In genomic region chr12:26523708-26524150, GRCh38 we compare ENCODE assay signal across 9 cellular contexts.
DNase-seq lines count a peak whose midpoint lies in the region; ATAC-seq and TF ChIP-seq lines count a peak whose summit lies in the region.
"Had no signal": no experiment of that assay in that cellular context is flagged by ENCODE, and none has a peak within 500 bp of the region (broad histone marks: within the 10 kb centered on the region; RNA-seq: fewer than 3 reads in every experiment).

No MANE protein-coding gene starts in this region.

- H3K27me3 ChIP-seq in uterus: no peaks in the 10 kb centered on the region

- peak; percentile 71 for DNase-seq in AG04449 (ENCODE audit: low read depth, low spot score)
- peak; percentile 66 to 79 for DNase-seq in NCI-H2081 (lab: John Stamatoyannopoulos, UW)
- DNase-seq in dedifferentiated amniotic fluid mesenchymal stem cell (ENCODE audit: extremely low spot score): peak; percentile 17
- peak; percentile 95 for DNase-seq in medulla oblongata (ENCODE audit: extremely low spot score)
- peak; percentile 80 to 90 for DNase-seq in uterus
- DNase-seq in ACHN: no peak
- DNase-seq: DND-41 had no signal

- no peak for TF ChIP-seq POLR2A in uterus (IDR thresholded peaks at IDR 0.05)

- H3K4me1 ChIP-seq in uterus: no peaks in the 10 kb centered on the region

- no peaks in the 10 kb centered on the region for H3K36me3 ChIP-seq in uterus

- H3K27ac ChIP-seq in uterus: peak overlapping the region; percentile 34 to 40

- CTCF ChIA-PET in AG04449 (lab: Yijun Ruan, JAX): interaction anchor here (0.7 to 1.9 kb wide), 7 partner anchors 9 to 405 kb away, joined by 3 to 8 read pairs (median 3); no protein-coding TSS in a partner anchor

- ATAC-seq in GM21576 (IDR thresholded peaks at IDR 0.05; ENCODE audit: unreplicated experiment) (no peak), HG02938 (IDR thresholded peaks at IDR 0.05; ENCODE audit: unreplicated experiment) (no peak)

- TF ChIP-seq CTCF in AG04449 (IDR thresholded peaks at IDR 0.05; ENCODE audit: insufficient read depth, low read length, missing control alignments): no peak
- TF ChIP-seq CTCF in uterus (IDR thresholded peaks at IDR 0.05): peak in 1 of 4 experiments; percentile 19

- POLR2A ChIA-PET in AG04449 (lab: Yijun Ruan, JAX): no interaction called here

- in situ Hi-C loops in ACHN (cut with HindIII; ENCODE audit: low pct_ligation_motif_present, low pct_unique_long_range_greater_than_20kb, low sequenced_read_pairs): no loop called here

- intact Hi-C loops in uterus (cut with DNase I; ENCODE audit: low total_unique reads): no loop called here

- H3K9me3 ChIP-seq in uterus: peaks cover 0 to 17% of the 10 kb centered on the region in 2 donors

- no peak overlapping the region for H3K4me3 ChIP-seq in AG04449 (ENCODE audit: low read depth, low read length)
- H3K4me3 ChIP-seq in uterus: no peak overlapping the region
